ENCODE assay signal across 25 cellular contexts in genomic region chr3:81434171-81434570, GRCh38.
DNase-seq lines count a peak whose midpoint lies in the region; ATAC-seq and TF ChIP-seq lines count a peak whose summit lies in the region.
"Had no signal": no experiment of that assay in that cellular context is flagged by ENCODE, and none has a peak within 500 bp of the region (broad histone marks: within the 10 kb centered on the region; RNA-seq: fewer than 3 reads in every experiment).

No MANE protein-coding gene starts in this region.

- H3K9me3 Mint-ChIP-seq in osteocyte (ENCODE audit: unreplicated experiment), result no peaks in the 10 kb centered on the region

- H3K79me2 ChIP-seq in OCI-LY3 (ENCODE audit: low read length), result no peaks in the 10 kb centered on the region

- peaks cover 20% of the 10 kb centered on the region for H3K4me1 ChIP-seq in OCI-LY3 (ENCODE audit: low read length)
- no peaks in the 10 kb centered on the region for H3K4me1 ChIP-seq in ectodermal cell (ENCODE audit: control insufficient read depth, insufficient read depth, low read length)
- H3K4me1 ChIP-seq: BLaER1, Peyer's patch had no signal

- WGBS in ectodermal cell, 2 experiments, result 93 to 95% methylated on average over 3 of the region's 3 CpGs

- no peaks in the 10 kb centered on the region for H3K27me3 Mint-ChIP-seq in osteocyte (ENCODE audit: unreplicated experiment)
- H3K27me3 Mint-ChIP-seq: CD4-positive, CD25-positive, alpha-beta regulatory T cell; IgD-negative memory B cell had no signal

- H3K4me3 ChIP-seq in OCI-LY3 (ENCODE audit: low read length), result no peak overlapping the region
- H3K4me3 ChIP-seq in ectodermal cell (ENCODE audit: insufficient read depth, low read depth, low read length), result no peak overlapping the region
- H3K4me3 ChIP-seq: BLaER1, GM12878, Peyer's patch had no signal

- H3K4me2 ChIP-seq in OCI-LY3 (ENCODE audit: low read length), result peak overlapping the region; percentile 44; the same call in 1 of the 2 replicates
- H3K4me2 ChIP-seq: BLaER1 had no signal

- H3K27ac ChIP-seq in OCI-LY3 (ENCODE audit: low read length) (no peak overlapping the region), ectodermal cell (ENCODE audit: insufficient read depth, low read depth, low read length, poor library complexity, severe bottlenecking) (peak overlapping the region; percentile 8)
- H3K27ac ChIP-seq: BLaER1, Peyer's patch had no signal

- no peaks in the 10 kb centered on the region for H4K20me1 ChIP-seq in OCI-LY3 (ENCODE audit: insufficient read depth, low read length)
- H4K20me1 ChIP-seq: BLaER1 had no signal

- H3K36me3 ChIP-seq in OCI-LY3 (replicated peaks; ENCODE audit: low read depth, low read length) (no peaks in the 10 kb centered on the region), ectodermal cell (ENCODE audit: control insufficient read depth, insufficient read depth, low read length) (no peaks in the 10 kb centered on the region)
- H3K36me3 ChIP-seq: BLaER1, Peyer's patch had no signal

- no peak overlapping the region for H3K27ac Mint-ChIP-seq in osteocyte (ENCODE audit: unreplicated experiment)
- H3K27ac Mint-ChIP-seq: CD4-positive, CD25-positive, alpha-beta regulatory T cell; IgD-negative memory B cell had no signal

- no peaks in the 10 kb centered on the region for H3K36me3 Mint-ChIP-seq in osteocyte (ENCODE audit: unreplicated experiment)
- H3K36me3 Mint-ChIP-seq: CD4-positive, CD25-positive, alpha-beta regulatory T cell; IgD-negative memory B cell had no signal

- no peak overlapping the region for H3K9ac ChIP-seq in OCI-LY3 (ENCODE audit: low read length)
- H3K9ac ChIP-seq: BLaER1 had no signal

- no peak overlapping the region for H2AFZ ChIP-seq in OCI-LY3 (ENCODE audit: low read depth, low read length)

- no peak overlapping the region for H3K4me3 Mint-ChIP-seq in osteocyte (ENCODE audit: unreplicated experiment)
- H3K4me3 Mint-ChIP-seq: CD4-positive, CD25-positive, alpha-beta regulatory T cell; IgD-negative memory B cell had no signal

- H3K27me3 ChIP-seq in OCI-LY3 (ENCODE audit: low read depth, low read length) (no peaks in the 10 kb centered on the region), ectodermal cell (ENCODE audit: control insufficient read depth, insufficient read depth, low read length, poor library complexity, severe bottlenecking) (no peaks in the 10 kb centered on the region)
- H3K27me3 ChIP-seq: BLaER1, Peyer's patch had no signal

- H3K9me3 ChIP-seq in OCI-LY3 (ENCODE audit: insufficient read depth, low read length) (no peaks in the 10 kb centered on the region), ectodermal cell (ENCODE audit: control insufficient read depth, low read length) (no peaks in the 10 kb centered on the region)
- H3K9me3 ChIP-seq: BLaER1, Peyer's patch had no signal

- no peak for TF ChIP-seq CTCF in OCI-LY3 (IDR thresholded peaks at IDR 0.05; ENCODE audit: low read depth, low read length)
- TF ChIP-seq CTCF in osteocyte (IDR thresholded peaks at IDR 0.05), result no peak

- peaks cover 3% of the 10 kb centered on the region for H3K4me1 Mint-ChIP-seq in osteocyte (ENCODE audit: unreplicated experiment)
- H3K4me1 Mint-ChIP-seq: CD4-positive, CD25-positive, alpha-beta regulatory T cell; IgD-negative memory B cell had no signal

- no peak for ATAC-seq in HG03432 (IDR thresholded peaks at IDR 0.05; ENCODE audit: unreplicated experiment)
- ATAC-seq: GM12878 had no signal

- DNase-seq in NCI-H748 (lab: John Stamatoyannopoulos, UW; ENCODE audit: unreplicated experiment) (peak; percentile 12), NCI-H748 treated with DMSO at 0.1 percent for 48 hours (lab: John Stamatoyannopoulos, UW) (no peak), osteocyte (ENCODE audit: extremely low spot score, unreplicated experiment) (no peak)
- no peak for DNase-seq in activated CD8-positive, alpha-beta memory T cell treated with anti-CD3 and anti-CD28 coated beads, Interleukin-2, amount 50 U/mL, for 4 hours
- DNase-seq: CD4-positive, CD25-positive, alpha-beta regulatory T cell; DMS79; EL; GDM1; H7; NCI-H1048; NCI-H1417; NCI-H1694; NCI-H2029 treated with DMSO at 0.1 percent for 48 hours; NCI-H2227 treated with DMSO at 0.1 percent for 48 hours; NCI-H510A; NCI-H774; NK-92 treated with Interleukin-12 subunit alpha and Interleukin-12 subunit beta, amount 100 ng/mL, for 24 hours; Peyer's patch; SHP77 treated with DMSO at 0.1 percent for 48 hours had no signal
